31 cellular contexts compared by ENCODE assay signal in genomic region chr13:29000802-29001201, GRCh38.
DNase-seq lines count a peak whose midpoint lies in the region; ATAC-seq and TF ChIP-seq lines count a peak whose summit lies in the region.
"Had no signal": no experiment of that assay in that cellular context is flagged by ENCODE, and none has a peak within 500 bp of the region (broad histone marks: within the 10 kb centered on the region; RNA-seq: fewer than 3 reads in every experiment).

No MANE protein-coding gene starts in this region.

- ATAC-seq in Right ventricle myocardium inferior (peak; percentile 50), right cardiac atrium (no peak), Right ventricle myocardium superior (ENCODE audit: poor library complexity) (peak; percentile 48), left ventricle myocardium superior (peak; percentile 63)
- ATAC-seq: A549; CD8-positive, alpha-beta T cell had no signal

- H3K27me3 ChIP-seq in right cardiac atrium (ENCODE audit: control insufficient read depth, insufficient read depth) (no peaks in the 10 kb centered on the region), right atrium auricular region (no peaks in the 10 kb centered on the region)
- H3K27me3 ChIP-seq: BLaER1; BLaER1 treated with 17β-estradiol and CSF1 and Interleukin-3, amounts not matched to agents 10 nM and 100 nM had no signal

- no peaks in the 10 kb centered on the region for H3K9me3 ChIP-seq in right cardiac atrium (ENCODE audit: control insufficient read depth, low read length)
- no peaks in the 10 kb centered on the region for H3K9me3 ChIP-seq in right atrium auricular region
- H3K9me3 ChIP-seq: A549, BE2C, Caco-2 had no signal

- H3K27ac ChIP-seq in right cardiac atrium (ENCODE audit: low read length) (no peak overlapping the region), right atrium auricular region (no peak overlapping the region)
- H3K27ac ChIP-seq: 22Rv1; A549; BLaER1; BLaER1 treated with 17β-estradiol and CSF1 and Interleukin-3, amounts not matched to agents 10 nM and 100 nM; C4-2B had no signal

- TF ChIP-seq CTCF in right atrium auricular region (IDR thresholded peaks at IDR 0.05), result no peak

- no peak for DNase-seq in Right ventricle myocardium inferior (ENCODE audit: missing footprints)
- no peak for DNase-seq in right cardiac atrium
- DNase-seq in Right ventricle myocardium superior, result no peak
- DNase-seq in cardiac septum (ENCODE audit: low spot score), result no peak
- DNase-seq in left ventricle myocardium superior, result no peak
- DNase-seq in right atrium auricular region (ENCODE audit: low spot score), result no peak
- DNase-seq: 8988T; ACHN; AML-193; BE2C; C1 segment of cervical spinal cord; Caco-2; Calu3; CD4-positive, alpha-beta memory T cell; CD4-positive, alpha-beta T cell; CD4-positive, CD25-positive, alpha-beta regulatory T cell; CD8-positive, alpha-beta memory T cell; CD8-positive, alpha-beta T cell; COR-L47; DMS 273 treated with DMSO at 0.1 percent for 48 hours; DMS153; DMS53; DMS79; DMS79 treated with DMSO at 0.1 percent for 48 hours; DND-41; EL had no signal

- WGBS in right cardiac atrium, result 83% methylated on average over 4 of the region's 4 CpGs

- no peaks in the 10 kb centered on the region for H3K36me3 ChIP-seq in right atrium auricular region
- H3K36me3 ChIP-seq: BE2C; BLaER1; BLaER1 treated with 17β-estradiol and CSF1 and Interleukin-3, amounts not matched to agents 10 nM and 100 nM had no signal

- H3K4me3 ChIP-seq in right cardiac atrium (ENCODE audit: low read length) (no peak overlapping the region), right atrium auricular region (no peak overlapping the region)
- H3K4me3 ChIP-seq: A549; BLaER1; BLaER1 treated with 17β-estradiol and CSF1 and Interleukin-3, amounts not matched to agents 10 nM and 100 nM had no signal

- no peaks in the 10 kb centered on the region for H3K4me1 ChIP-seq in right cardiac atrium (ENCODE audit: control insufficient read depth, insufficient read depth, low read length)
- H3K4me1 ChIP-seq in right atrium auricular region, result peaks cover 0 to 1% of the 10 kb centered on the region in 2 donors
- H3K4me1 ChIP-seq: A549; BE2C; BLaER1; BLaER1 treated with 17β-estradiol and CSF1 and Interleukin-3, amounts not matched to agents 10 nM and 100 nM; Caco-2 had no signal

- intact Hi-C loops in Right ventricle myocardium inferior (cut with DNase I) (no loop called here), right cardiac atrium (cut with DNase I) (no loop called here), Right ventricle myocardium superior (cut with DNase I) (no loop called here), cardiac septum (cut with DNase I) (no loop called here), left ventricle myocardium superior (cut with micrococcal nuclease) (no loop called here)

Comparison
In these comparisons a context has a peak if more than half of its experiments do, and no peak if none do; other contexts are left out.
1. ATAC-seq: peak in Right ventricle myocardium inferior (single experiment), Right ventricle myocardium superior (single experiment) and left ventricle myocardium superior (single experiment); none in right cardiac atrium (0 of 2).